Comparison of ENCODE assay signal across 24 cellular contexts in genomic region chr7:132141109-132141508, GRCh38.
A peak's percentile ranks its signal among the peaks of the same experiment; 100 is the strongest.
DNase-seq lines count a peak whose midpoint lies in the region; FAIRE-seq and TF ChIP-seq lines count a peak whose summit lies in the region.
"Had no signal": no experiment of that assay in that cellular context is flagged by ENCODE, and none has a peak within 500 bp of the region (broad histone marks: within the 10 kb centered on the region; RNA-seq: fewer than 3 reads in every experiment).

No MANE protein-coding gene starts in this region.

- H3K4me1 Mint-ChIP-seq in endodermal cell: peaks cover 16% of the 10 kb centered on the region
- H3K4me1 Mint-ChIP-seq: activated naive CD8-positive, alpha-beta T cell treated with anti-CD3 and anti-CD28 coated beads, Interleukin-2, amount 10 ng/mL, durations not matched to agents 7 days and 5 days; activated T-helper 17 cell treated with anti-CD3 and anti-CD28 coated beads, Interleukin-2, amount 50 U/mL, for 72 hours; nephron progenitor cell had no signal

- intact Hi-C loops in dorsolateral prefrontal cortex (cut with DNase I) (loop anchor here (10.0 kb wide), 2 partner anchors 76 to 196 kb away; no protein-coding TSS in a partner anchor), posterior cingulate gyrus (cut with DNase I) (no loop called here)

- H3K4me1 ChIP-seq in endodermal cell (ENCODE audit: control insufficient read depth, insufficient read depth, low read length): no peaks in the 10 kb centered on the region
- H3K4me1 ChIP-seq: foreskin keratinocyte, testis had no signal

- H3K27me3 ChIP-seq in dorsolateral prefrontal cortex (no peaks in the 10 kb centered on the region), endodermal cell (ENCODE audit: control insufficient read depth, insufficient read depth, low read length, poor library complexity, severe bottlenecking) (no peaks in the 10 kb centered on the region)
- H3K27me3 ChIP-seq: cardiac muscle cell, testis had no signal

- H3K9me3 Mint-ChIP-seq in endodermal cell: no peaks in the 10 kb centered on the region
- H3K9me3 Mint-ChIP-seq: activated naive CD8-positive, alpha-beta T cell treated with anti-CD3 and anti-CD28 coated beads, Interleukin-2, amount 10 ng/mL, durations not matched to agents 7 days and 5 days; activated T-helper 17 cell treated with anti-CD3 and anti-CD28 coated beads, Interleukin-2, amount 50 U/mL, for 72 hours; nephron progenitor cell had no signal

- WGBS in endodermal cell (ENCODE audit: insufficient coverage in 1 of 2, insufficient read length in 1 of 2), 2 experiments: 92 to 100% methylated on average over 3 of the region's 3 CpGs

- no peak overlapping the region for H3K27ac Mint-ChIP-seq in endodermal cell
- H3K27ac Mint-ChIP-seq: activated naive CD8-positive, alpha-beta T cell treated with anti-CD3 and anti-CD28 coated beads, Interleukin-2, amount 10 ng/mL, durations not matched to agents 7 days and 5 days; activated T-helper 17 cell treated with anti-CD3 and anti-CD28 coated beads, Interleukin-2, amount 50 U/mL, for 72 hours; nephron progenitor cell; progenitor cell of endocrine pancreas had no signal

- no peak overlapping the region for H3K4me3 Mint-ChIP-seq in endodermal cell
- H3K4me3 Mint-ChIP-seq: activated naive CD8-positive, alpha-beta T cell treated with anti-CD3 and anti-CD28 coated beads, Interleukin-2, amount 10 ng/mL, durations not matched to agents 7 days and 5 days; activated T-helper 17 cell treated with anti-CD3 and anti-CD28 coated beads, Interleukin-2, amount 50 U/mL, for 72 hours; nephron progenitor cell had no signal

- peak overlapping the region in 8 of 59 donors; percentile 4 to 52 (median 23) for H3K27ac ChIP-seq in dorsolateral prefrontal cortex
- no peak overlapping the region for H3K27ac ChIP-seq in endodermal cell (ENCODE audit: low read depth, low read length)
- H3K27ac ChIP-seq: cardiac muscle cell, foreskin keratinocyte, KMS-11, testis had no signal

- TF ChIP-seq CTCF in dorsolateral prefrontal cortex (IDR thresholded peaks at IDR 0.05 in 54 of 56, conservative IDR thresholded peaks at IDR 0.05 in 2 of 56; ENCODE audit: low read depth in 1 of 56, partially characterized antibody in 56 of 56) (no peak), endodermal cell (conservative IDR thresholded peaks at IDR 0.05) (no peak)

- no peaks in the 10 kb centered on the region for H3K27me3 Mint-ChIP-seq in endodermal cell (ENCODE audit: insufficient read depth)
- H3K27me3 Mint-ChIP-seq: activated naive CD8-positive, alpha-beta T cell treated with anti-CD3 and anti-CD28 coated beads, Interleukin-2, amount 10 ng/mL, durations not matched to agents 7 days and 5 days had no signal

- DNase-seq in Ammon's horn (ENCODE audit: low spot score) (peak; percentile 16), RPMI7951 (ENCODE audit: low read depth) (peak; percentile 45), dorsolateral prefrontal cortex (peak in 6 of 10 donors; percentile 25 to 60 (median 42)), posterior cingulate gyrus (peak in 6 of 10 donors; percentile 21 to 90 (median 66)), HTR-8/SVneo (ENCODE audit: insufficient read length, low spot score) (no peak), NCI-H2107 treated with DMSO at 0.1 percent for 48 hours (lab: John Stamatoyannopoulos, UW; ENCODE audit: unreplicated experiment) (no peak), endodermal cell (no peak)
- DNase-seq in effector CD8-positive, alpha-beta T cell (lab: John Stamatoyannopoulos, UW): no peak
- DNase-seq: activated CD4-positive, alpha-beta T cell treated with anti-CD3 and anti-CD28 coated beads for 48 hours; activated naive CD8-positive, alpha-beta T cell treated with anti-CD3 and anti-CD28 coated beads, Interleukin-2, amount 10 ng/mL, durations not matched to agents 7 days and 5 days; COR-L47; NCI-H1105; NCI-H2081 treated with DMSO at 0.1 percent for 48 hours; NCI-H510A treated with DMSO at 0.1 percent for 48 hours; nephron progenitor cell; stimulated activated CD4-positive, alpha-beta T cell treated with anti-CD3 and anti-CD28 coated beads, Interleukin-12 subunit alpha, Interleukin-12 subunit beta, amount 100 ng/mL, for 4 hours; testis had no signal

- H3K4me3 ChIP-seq in dorsolateral prefrontal cortex (no peak overlapping the region), endodermal cell (ENCODE audit: low read length) (no peak overlapping the region)
- H3K4me3 ChIP-seq: cardiac muscle cell, testis had no signal

- H3K9me3 ChIP-seq in endodermal cell (ENCODE audit: control insufficient read depth, low read length): no peaks in the 10 kb centered on the region
- H3K9me3 ChIP-seq: testis had no signal

- peaks cover 59% of the 10 kb centered on the region for H3K36me3 Mint-ChIP-seq in endodermal cell (ENCODE audit: low read depth)

- no peak overlapping the region for H3K9ac ChIP-seq in endodermal cell (ENCODE audit: extremely low read depth, low read length, poor library complexity, severe bottlenecking)
- H3K9ac ChIP-seq: KMS-11 had no signal

- H3K36me3 ChIP-seq in endodermal cell (ENCODE audit: control insufficient read depth, insufficient read depth, low read length): peaks cover 35% of the 10 kb centered on the region

- FAIRE-seq in HTR-8/SVneo (lab: Jason Lieb, UNC): no peak
- FAIRE-seq: GM18507, TTC549 had no signal

Comparison
In these comparisons a context has a peak if more than half of its experiments do, and no peak if none do; other contexts are left out.
1. DNase-seq: peak in Ammon's horn (single experiment), RPMI7951 (single experiment), dorsolateral prefrontal cortex (6 of 10) and posterior cingulate gyrus (6 of 10); none in HTR-8/SVneo (single experiment), effector CD8-positive, alpha-beta T cell (single experiment), NCI-H2107 treated with DMSO at 0.1 percent for 48 hours (single experiment) and endodermal cell (single experiment).